Comparison of ENCODE assay signal across 10 cellular contexts in the genomic region with DNA sequence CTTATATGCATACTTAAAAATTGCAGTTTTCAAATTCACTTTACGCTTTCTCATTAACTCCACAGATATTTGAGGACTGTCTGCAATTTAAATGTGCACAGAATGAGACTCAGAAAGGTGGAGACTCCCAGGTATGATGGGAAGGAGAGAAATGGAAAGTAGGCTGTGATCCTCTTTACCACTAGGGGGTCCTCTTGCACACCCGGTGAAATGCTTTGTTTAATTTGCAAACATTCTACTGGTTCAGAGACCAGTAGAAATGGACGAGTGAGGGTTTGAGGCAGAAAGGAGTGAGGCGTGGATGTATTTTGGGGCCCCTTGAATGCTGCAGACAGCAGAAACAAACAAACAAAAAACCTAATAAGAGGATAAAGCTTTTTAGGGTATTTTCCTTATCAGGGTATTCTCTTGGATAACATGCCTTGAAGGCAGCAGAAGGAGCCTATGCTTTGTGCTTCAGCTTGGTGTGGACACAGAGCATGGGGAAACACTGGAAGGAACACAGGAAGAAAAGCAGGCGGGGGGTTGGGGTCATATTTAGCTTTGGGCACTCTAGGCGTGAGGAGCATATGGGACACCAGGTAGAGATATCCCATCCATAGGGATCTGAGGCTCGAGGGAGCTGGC.
DNase-seq lines count a peak whose midpoint lies in the region; ATAC-seq and TF ChIP-seq lines count a peak whose summit lies in the region.
"Had no signal": no experiment of that assay in that cellular context is flagged by ENCODE, and none has a peak within 500 bp of the region (broad histone marks: within the 10 kb centered on the region; RNA-seq: fewer than 3 reads in every experiment).

No MANE protein-coding gene starts in this region.

- H3K9me3 ChIP-seq in colonic mucosa (no peaks in the 10 kb centered on the region), vagina (no peaks in the 10 kb centered on the region)
- H3K9me3 ChIP-seq: BLaER1 had no signal

- H3K27ac ChIP-seq in colonic mucosa, result no peak overlapping the region
- no peak overlapping the region for H3K27ac ChIP-seq in vagina
- H3K27ac ChIP-seq: BLaER1 had no signal

- H3K4me3 ChIP-seq in colonic mucosa, result no peak overlapping the region
- no peak overlapping the region for H3K4me3 ChIP-seq in vagina
- H3K4me3 ChIP-seq: BLaER1, lung had no signal

- intact Hi-C loops in colonic mucosa (cut with DNase I), result loop anchor here (2.0 kb wide), 1 partner anchor 145 kb away; no protein-coding TSS in a partner anchor
- intact Hi-C loops in vagina (cut with DNase I), result no loop called here

- H3K27me3 ChIP-seq in colonic mucosa (no peaks in the 10 kb centered on the region), vagina (no peaks in the 10 kb centered on the region)
- H3K27me3 ChIP-seq: BLaER1 had no signal

- no peak for TF ChIP-seq POLR2A in vagina (IDR thresholded peaks at IDR 0.05)

- TF ChIP-seq CTCF in colonic mucosa (IDR thresholded peaks at IDR 0.05) (peak; percentile 54), vagina (IDR thresholded peaks at IDR 0.05) (no peak)

- H3K4me1 ChIP-seq in colonic mucosa (no peaks in the 10 kb centered on the region), vagina (no peaks in the 10 kb centered on the region)

- no peaks in the 10 kb centered on the region for H3K36me3 ChIP-seq in colonic mucosa
- no peaks in the 10 kb centered on the region for H3K36me3 ChIP-seq in vagina
- H3K36me3 ChIP-seq: BLaER1 had no signal

- DNase-seq in NCI-H345 (lab: John Stamatoyannopoulos, UW) (peak; percentile 10), NCI-H345 treated with DMSO at 0.1 percent for 48 hours (lab: John Stamatoyannopoulos, UW; ENCODE audit: unreplicated experiment) (no peak), LoVo (ENCODE audit: low spot score) (peak; percentile 10), colonic mucosa (peak; percentile 29), superior temporal gyrus (ENCODE audit: extremely low spot score) (peak; percentile 40), vagina (ENCODE audit: extremely low spot score in 2 of 2) (no peak)

- ATAC-seq in GM21423 (IDR thresholded peaks at IDR 0.05; ENCODE audit: unreplicated experiment) (peak; percentile 58), HG03469 (IDR thresholded peaks at IDR 0.05; ENCODE audit: unreplicated experiment) (no peak)

- H3K9ac ChIP-seq in colonic mucosa (ENCODE audit: low read depth in 2 of 2, low read length in 2 of 2), result no peak overlapping the region
- H3K9ac ChIP-seq: BLaER1 had no signal

Comparison
In these comparisons a context has a peak if more than half of its experiments do, and no peak if none do; other contexts are left out.
1. DNase-seq: peak in NCI-H345 (single experiment), LoVo (single experiment), colonic mucosa (single experiment) and superior temporal gyrus (single experiment); none in NCI-H345 treated with DMSO at 0.1 percent for 48 hours (single experiment) and vagina (0 of 2).